Comparison of ENCODE assay signal across 28 cellular contexts in the genomic region with DNA sequence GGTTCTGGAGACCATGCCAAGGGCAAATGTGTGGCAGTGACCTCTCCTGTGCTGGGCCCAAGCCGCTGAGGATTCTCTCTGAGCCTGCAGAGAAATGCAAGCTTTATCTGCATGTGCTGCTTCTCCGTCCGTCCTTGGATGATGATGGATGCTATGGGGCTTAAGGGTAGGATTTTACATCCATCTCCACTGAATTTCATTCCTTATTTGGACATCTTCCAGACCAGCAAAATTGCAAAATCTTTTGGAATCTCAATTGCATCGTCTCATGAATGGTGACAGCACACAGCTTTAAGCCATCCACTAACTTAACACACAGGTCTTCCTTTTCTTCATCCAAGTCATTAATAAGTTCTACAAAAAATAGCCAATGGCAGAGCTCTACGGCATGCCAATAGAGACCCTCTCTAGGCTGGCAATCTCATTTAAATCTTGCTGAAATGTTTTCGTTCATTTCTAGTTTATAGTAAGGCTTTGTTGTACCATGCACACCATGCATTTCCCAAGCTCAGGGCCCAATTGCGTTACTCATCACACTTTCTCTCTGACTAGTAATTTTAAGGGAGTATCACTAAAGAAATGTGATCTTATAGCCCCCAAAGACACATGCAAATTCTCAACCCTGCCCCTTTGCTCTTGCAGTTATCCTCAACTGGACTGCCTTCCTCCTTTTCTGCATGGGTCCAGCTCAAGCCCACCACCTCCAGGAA. TPM values are rescaled to one million over a fixed set of nuclear protein-coding genes. Genes with fewer than 3 reads are reported as not detected.
DNase-seq lines count a peak whose midpoint lies in the region; ATAC-seq and TF ChIP-seq lines count a peak whose summit lies in the region.
"Had no signal": no experiment of that assay in that cellular context is flagged by ENCODE, and none has a peak within 500 bp of the region (broad histone marks: within the 10 kb centered on the region; RNA-seq: fewer than 3 reads in every experiment).

No MANE protein-coding gene starts in this region.

- no peak overlapping the region for H3K9ac ChIP-seq in fibroblast of lung (ENCODE audit: insufficient read depth, low read length)
- H3K9ac ChIP-seq: BLaER1 treated with 17β-estradiol and CSF1 and Interleukin-3, amounts not matched to agents 10 nM and 100 nM; parathyroid adenoma had no signal

- H3K36me3 ChIP-seq in fibroblast of lung (ENCODE audit: control insufficient read depth, insufficient read depth, low read length) (peaks cover 1% of the 10 kb centered on the region), HAP-1 (replicated peaks) (no peaks in the 10 kb centered on the region)
- H3K36me3 ChIP-seq: gastrocnemius medialis, stomach, WERI-Rb-1 had no signal

- no peaks in the 10 kb centered on the region for H3K27me3 ChIP-seq in fibroblast of lung (ENCODE audit: control insufficient read depth, insufficient read depth, low read length)
- no peaks in the 10 kb centered on the region for H3K27me3 ChIP-seq in HAP-1 (ENCODE audit: low read depth)
- H3K27me3 ChIP-seq: BLaER1 treated with 17β-estradiol and CSF1 and Interleukin-3, amounts not matched to agents 10 nM and 100 nM; tibial nerve had no signal

- no peak overlapping the region for H3K4me2 ChIP-seq in fibroblast of lung (ENCODE audit: extremely low read depth, insufficient read depth, low read length)

- no peak overlapping the region for H2AFZ ChIP-seq in fibroblast of lung (ENCODE audit: low read length)
- H2AFZ ChIP-seq: parathyroid adenoma had no signal

- peak; percentile 45 for DNase-seq in AG10803 (ENCODE audit: low read depth)
- peak; percentile 22 for DNase-seq in M059J (ENCODE audit: low read depth)
- DNase-seq in fibroblast of lung (ENCODE audit: low read depth in 2 of 2): peak; percentile 24 to 85
- DNase-seq in renal cortical epithelial cell (ENCODE audit: low read depth): peak; percentile 26
- DNase-seq in HAP-1 (ENCODE audit: low spot score in 2 of 2): no peak
- DNase-seq in substantia nigra (lab: John Stamatoyannopoulos, UW): no peak
- no peak for DNase-seq in stimulated activated CD4-positive, alpha-beta T cell treated with anti-CD3 and anti-CD28 coated beads, Interleukin-2, amount 100 ng/mL, for 24 hours
- DNase-seq: activated CD4-positive, alpha-beta T cell treated with anti-CD3 and anti-CD28 coated beads, Interleukin-2, amount 50 U/mL, for 1 hour; central memory CD4-positive, alpha-beta T cell; COR-L47; dorsolateral prefrontal cortex; gastrocnemius medialis; hypothalamus; Karpas-422; left ventricle myocardium superior; mucosa of descending colon; NCI-H1694 treated with DMSO at 0.1 percent for 48 hours; NCI-H2171; NCI-H524 treated with DMSO at 0.1 percent for 48 hours; right cardiac atrium; RPMI8226; stimulated activated CD4-positive, alpha-beta T cell treated with anti-CD3 and anti-CD28 coated beads, Interleukin-15, amount 100 ng/mL, for 24 hours; stomach had no signal

- H3K9me3 ChIP-seq in fibroblast of lung (ENCODE audit: control insufficient read depth, insufficient read depth, low read depth, low read length): no peaks in the 10 kb centered on the region
- H3K9me3 ChIP-seq in HAP-1: no peaks in the 10 kb centered on the region
- H3K9me3 ChIP-seq: BLaER1 treated with 17β-estradiol and CSF1 and Interleukin-3, amounts not matched to agents 10 nM and 100 nM; gastrocnemius medialis; mucosa of descending colon; stomach; tibial nerve had no signal

- no peaks in the 10 kb centered on the region for H3K79me2 ChIP-seq in fibroblast of lung (ENCODE audit: control insufficient read depth, insufficient read depth, low read length)
- H3K79me2 ChIP-seq: parathyroid adenoma had no signal

- no peak overlapping the region for H3K4me3 ChIP-seq in AG10803 (ENCODE audit: low read length)
- no peak overlapping the region for H3K4me3 ChIP-seq in fibroblast of lung (replicated peaks in 1 of 4; ENCODE audit: control extremely low read depth in 1 of 4, insufficient read depth in 1 of 4, low read depth in 3 of 4, low read length in 4 of 4)
- H3K4me3 ChIP-seq in HAP-1: no peak overlapping the region
- H3K4me3 ChIP-seq: BLaER1 treated with 17β-estradiol and CSF1 and Interleukin-3, amounts not matched to agents 10 nM and 100 nM; dorsolateral prefrontal cortex; gastrocnemius medialis; mucosa of descending colon; stomach; tibial nerve had no signal

- ATAC-seq in GM21723 (IDR thresholded peaks at IDR 0.05; ENCODE audit: unreplicated experiment): no peak
- ATAC-seq: gastrocnemius medialis, left ventricle myocardium superior, mucosa of descending colon, right cardiac atrium had no signal

- in situ Hi-C loops in HAP-1 (cut with MboI; ENCODE audit: low sequenced_read_pairs): no loop called here

- H3K27ac ChIP-seq in fibroblast of lung (ENCODE audit: insufficient read depth, low read length) (no peak overlapping the region), substantia nigra (ENCODE audit: low read depth, low read length, poor library complexity, severe bottlenecking) (no peak overlapping the region)
- H3K27ac ChIP-seq: BLaER1 treated with 17β-estradiol and CSF1 and Interleukin-3, amounts not matched to agents 10 nM and 100 nM; dorsolateral prefrontal cortex; gastrocnemius medialis; parathyroid adenoma; tibial nerve; WERI-Rb-1 had no signal

- TF ChIP-seq CTCF in AG10803 (conservative IDR thresholded peaks at IDR 0.05; ENCODE audit: low read length) (no peak), fibroblast of lung (conservative IDR thresholded peaks at IDR 0.05 in 1 of 2, IDR thresholded peaks at IDR 0.05 in 1 of 2; ENCODE audit: low read depth in 1 of 2, low read length in 2 of 2) (no peak)

- no peaks in the 10 kb centered on the region for H4K20me1 ChIP-seq in fibroblast of lung (ENCODE audit: control insufficient read depth, extremely low read depth, insufficient read depth, low read length)

- H3K4me1 ChIP-seq in fibroblast of lung (ENCODE audit: control insufficient read depth, extremely low read depth, insufficient read depth, low read length) (peaks cover 4% of the 10 kb centered on the region), HAP-1 (no peaks in the 10 kb centered on the region)
- H3K4me1 ChIP-seq: gastrocnemius medialis, parathyroid adenoma, tibial nerve had no signal

RNA-seq across cellular contexts. Expression of gene BATF3, which starts 11.1 kb away (rescaled TPM):
- total RNA-seq in M059J (2014; rRNA removed; shearing (Covaris generic)): 3.3 and 3.7 TPM in 2 replicates
- total RNA-seq in fibroblast of lung: 3.3 and 6.8 TPM in 2 replicates
- polyA plus RNA-seq in fibroblast of lung: 3.6 and 9.1 TPM in 2 replicates
- polyA plus RNA-seq in fibroblast of lung (2012): 8.4 and 19.3 TPM in 2 replicates
- 1.0 and 4.8 TPM in 2 replicates for polyA minus RNA-seq in fibroblast of lung (ENCODE audit: low replicate concordance)
- total RNA-seq in renal cortical epithelial cell: 0.55 and 3.6 TPM in 2 replicates

Comparison
In these comparisons a context has a peak if more than half of its experiments do, and no peak if none do; other contexts are left out.
1. DNase-seq: peak in AG10803 (single experiment), M059J (single experiment), fibroblast of lung (2 of 2) and renal cortical epithelial cell (single experiment); none in HAP-1 (0 of 2), substantia nigra (0 of 49) and stimulated activated CD4-positive, alpha-beta T cell treated with anti-CD3 and anti-CD28 coated beads, Interleukin-2, amount 100 ng/mL, for 24 hours (0 of 2).